8 cellular contexts compared by ENCODE assay signal in the genomic region with DNA sequence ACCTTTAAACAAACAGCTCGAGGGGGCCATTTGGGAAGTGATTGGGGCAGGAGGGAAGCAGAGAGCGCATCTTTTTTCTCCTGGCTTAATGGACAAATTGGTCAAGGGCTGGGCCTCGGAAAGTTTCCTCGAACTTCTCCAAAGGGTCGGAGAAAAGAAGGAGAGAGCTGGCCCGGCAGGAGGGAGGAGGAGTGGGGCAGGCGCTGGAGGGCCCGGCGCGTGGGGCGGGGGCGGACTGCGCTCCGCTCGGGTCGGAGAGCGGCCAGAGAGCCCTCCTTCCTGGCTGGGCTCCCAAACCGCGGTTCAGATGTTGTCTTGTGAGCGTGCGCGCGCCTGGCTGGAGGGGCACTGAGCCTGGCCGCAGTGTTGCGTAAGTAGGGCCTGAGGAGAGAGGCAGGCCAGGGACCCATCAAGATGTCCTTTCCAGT. TPM values are rescaled to one million over a fixed set of nuclear protein-coding genes. Genes with fewer than 3 reads are reported as not detected.
DNase-seq lines count a peak whose midpoint lies in the region; ATAC-seq and TF ChIP-seq lines count a peak whose summit lies in the region.

No MANE protein-coding gene starts in this region.

- no peaks in the 10 kb centered on the region for H3K9me3 Mint-ChIP-seq in activated naive CD8-positive, alpha-beta T cell treated with anti-CD3 and anti-CD28 coated beads for 36 hours

- ATAC-seq in gastrocnemius medialis (peak; percentile 44 to 45), GM18870 (IDR thresholded peaks at IDR 0.05; ENCODE audit: unreplicated experiment) (no peak)

- POLR2A ChIA-PET in HEK293 (lab: Yijun Ruan, JAX) = interaction anchor here (0.7 to 1.3 kb wide), 3 partner anchors 11 to 30 kb away, joined by 3 read pairs; no protein-coding TSS in a partner anchor

- no peak overlapping the region for H3K4me3 Mint-ChIP-seq in activated naive CD8-positive, alpha-beta T cell treated with anti-CD3 and anti-CD28 coated beads for 36 hours

- H3K36me3 ChIP-seq in HEK293 (ENCODE audit: control insufficient read depth in 2 of 2, insufficient read depth in 1 of 2, low read length in 2 of 2) (peaks cover 0 to 30% of the 10 kb centered on the region in 2 experiments; a peak in 1 of 3 replicates), iPS-20b (ENCODE audit: insufficient read depth, low read depth, low read length) (peaks cover 26% of the 10 kb centered on the region; the same call in 1 of the 2 replicates), gastrocnemius medialis (no peaks in the 10 kb centered on the region)

- DNase-seq in brain pericyte (ENCODE audit: low read depth, low spot score) (peak; percentile 63), gastrocnemius medialis (peak; percentile 58 to 79), activated gamma-delta T cell treated with Interleukin-2 at 50 U/mL for 16 hours (no peak), LoVo (ENCODE audit: low spot score) (no peak)
- DNase-seq in activated naive CD8-positive, alpha-beta T cell treated with anti-CD3 and anti-CD28 coated beads for 36 hours = no peak

- in situ Hi-C loops in gastrocnemius medialis (cut with MboI; ENCODE audit: low sequenced_read_pairs in 4 of 4) = no loop called here

- no peak for TF ChIP-seq CTCF in HEK293 (tag by site-specific recombination; IDR thresholded peaks at IDR 0.05)
- no peak for TF ChIP-seq CTCF in gastrocnemius medialis (IDR thresholded peaks at IDR 0.05 in 4 of 5, conservative IDR thresholded peaks at IDR 0.05 in 1 of 5)

- no peak overlapping the region for H3K27ac Mint-ChIP-seq in activated naive CD8-positive, alpha-beta T cell treated with anti-CD3 and anti-CD28 coated beads for 36 hours

- H3K4me3 ChIP-seq in HEK293 (ENCODE audit: low read depth, low read length) = peak overlapping the region; percentile 30
- peak overlapping the region; percentile 86 for H3K4me3 ChIP-seq in iPS-20b (ENCODE audit: low read length)
- peak overlapping the region; percentile 47 to 60 (median 54) for H3K4me3 ChIP-seq in gastrocnemius medialis

- H3K9me3 ChIP-seq in HEK293 (ENCODE audit: control insufficient read depth, insufficient read depth, low read depth, low read length) (no peaks in the 10 kb centered on the region), iPS-20b (ENCODE audit: insufficient read depth, low read depth, low read length) (no peaks in the 10 kb centered on the region), gastrocnemius medialis (no peaks in the 10 kb centered on the region)

- peak; percentile 18 to 61 for TF ChIP-seq POLR2A in gastrocnemius medialis (IDR thresholded peaks at IDR 0.05)

- intact Hi-C loops in gastrocnemius medialis (cut with DNase I; ENCODE audit: low total_unique reads) = no loop called here

- H3K9ac ChIP-seq in iPS-20b (ENCODE audit: low read depth, low read length) = peak overlapping the region; percentile 78; the same call in 1 of the 2 replicates

- CTCF ChIA-PET in HEK293 (lab: Yijun Ruan, JAX) = interaction anchor here (0.5 to 1.8 kb wide), 6 partner anchors 10 to 230 kb away, joined by 3 to 5 read pairs (median 4); no protein-coding TSS in a partner anchor

- peaks cover 5% of the 10 kb centered on the region; the same call in 1 of the 2 replicates for H3K4me1 ChIP-seq in HEK293 (ENCODE audit: control insufficient read depth, insufficient read depth, low read length)
- peaks cover 17% of the 10 kb centered on the region; the same call in 1 of the 2 replicates for H3K4me1 ChIP-seq in iPS-20b (ENCODE audit: insufficient read depth, low read length)
- peaks cover 0 to 4% of the 10 kb centered on the region in 2 donors for H3K4me1 ChIP-seq in gastrocnemius medialis

- H3K27me3 ChIP-seq in iPS-20b (ENCODE audit: insufficient read depth, low read length) (peaks cover 58% of the 10 kb centered on the region), gastrocnemius medialis (peaks cover 12 to 26% (median 14%) of the 10 kb centered on the region in 3 donors)

- H3K27me3 Mint-ChIP-seq in activated naive CD8-positive, alpha-beta T cell treated with anti-CD3 and anti-CD28 coated beads for 36 hours = peaks cover 41% of the 10 kb centered on the region

- H3K27ac ChIP-seq in HEK293 (ENCODE audit: extremely low read depth, low read depth, low read length) (no peak overlapping the region), iPS-20b (ENCODE audit: low read length) (no peak overlapping the region), gastrocnemius medialis (peak overlapping the region; percentile 72 to 80 (median 74))

- no peaks in the 10 kb centered on the region for H3K4me1 Mint-ChIP-seq in activated naive CD8-positive, alpha-beta T cell treated with anti-CD3 and anti-CD28 coated beads for 36 hours

- no peaks in the 10 kb centered on the region for H3K36me3 Mint-ChIP-seq in activated naive CD8-positive, alpha-beta T cell treated with anti-CD3 and anti-CD28 coated beads for 36 hours

TF ChIP-seq in HEK293, 187 proteins besides CTCF, POLR2A, EP300 and RAD21:
- TF ChIP-seq ZFHX2 (tag by site-specific recombination; conservative IDR thresholded peaks at IDR 0.05) = peak; percentile 44
- peak; percentile 33 for TF ChIP-seq ZBTB26 (tag by site-specific recombination; optimal IDR thresholded peaks at IDR 0.05)
- no peak for TF ChIP-seq ZNF202 (tag by site-specific recombination; IDR thresholded peaks at IDR 0.05; ENCODE audit: borderline replicate concordance)
- TF ChIP-seq GLIS2 (tag by site-specific recombination; IDR thresholded peaks at IDR 0.05) = peak; percentile 69
- TF ChIP-seq SP2 (tag by site-specific recombination; IDR thresholded peaks at IDR 0.05) = peak; percentile 24; the same call in 1 of the 2 replicates
- TF ChIP-seq, protein P1, sequence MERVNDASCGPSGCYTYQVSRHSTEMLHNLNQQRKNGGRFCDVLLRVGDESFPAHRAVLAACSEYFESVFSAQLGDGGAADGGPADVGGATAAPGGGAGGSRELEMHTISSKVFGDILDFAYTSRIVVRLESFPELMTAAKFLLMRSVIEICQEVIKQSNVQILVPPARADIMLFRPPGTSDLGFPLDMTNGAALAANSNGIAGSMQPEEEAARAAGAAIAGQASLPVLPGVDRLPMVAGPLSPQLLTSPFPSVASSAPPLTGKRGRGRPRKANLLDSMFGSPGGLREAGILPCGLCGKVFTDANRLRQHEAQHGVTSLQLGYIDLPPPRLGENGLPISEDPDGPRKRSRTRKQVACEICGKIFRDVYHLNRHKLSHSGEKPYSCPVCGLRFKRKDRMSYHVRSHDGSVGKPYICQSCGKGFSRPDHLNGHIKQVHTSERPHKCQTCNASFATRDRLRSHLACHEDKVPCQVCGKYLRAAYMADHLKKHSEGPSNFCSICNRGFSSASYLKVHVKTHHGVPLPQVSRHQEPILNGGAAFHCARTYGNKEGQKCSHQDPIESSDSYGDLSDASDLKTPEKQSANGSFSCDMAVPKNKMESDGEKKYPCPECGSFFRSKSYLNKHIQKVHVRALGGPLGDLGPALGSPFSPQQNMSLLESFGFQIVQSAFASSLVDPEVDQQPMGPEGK (tag by site-specific recombination; IDR thresholded peaks at IDR 0.05) = peak; percentile 50; the same call in 1 of the 2 replicates
- TF ChIP-seq YY1 (tag by site-specific recombination; IDR thresholded peaks at IDR 0.05) = no peak
- TF ChIP-seq ZNF692 (tag by site-specific recombination; IDR thresholded peaks at IDR 0.05) = 0 out of 2 replicates have a peak, but pooled peaks have one; percentile 24
- no peak for TF ChIP-seq ZNF558 (tag by site-specific recombination; IDR thresholded peaks at IDR 0.05)
- 0 out of 2 replicates have a peak, but pooled peaks have one; percentile 14 for TF ChIP-seq SP7 (tag by site-specific recombination; IDR thresholded peaks at IDR 0.05)
- 0 out of 2 replicates have a peak, but pooled peaks have one; percentile 19 for TF ChIP-seq EGR2 (tag by site-specific recombination; IDR thresholded peaks at IDR 0.05; ENCODE audit: low read depth)

RNA-seq across cellular contexts. Expression of gene MMP2, which starts 1.2 kb away (rescaled TPM):
- 100 to 1,000 TPM in 1 of 4 donors, 10 to 100 TPM in 3; 26.6 to 119 (median 55.6) TPM for total RNA-seq in gastrocnemius medialis
- total RNA-seq in activated naive CD8-positive, alpha-beta T cell treated with anti-CD3 and anti-CD28 coated beads for 36 hours = not detected

RNA-seq across cellular contexts. Expression of gene LPCAT2, which starts 28.6 kb away (rescaled TPM):
- 1 to 10 TPM; 1.2 to 6.7 (median 4.7) TPM for total RNA-seq in gastrocnemius medialis
- total RNA-seq in activated naive CD8-positive, alpha-beta T cell treated with anti-CD3 and anti-CD28 coated beads for 36 hours = under 1 TPM; 0.08 to 0.29 TPM

Comparison
In these comparisons a context has a peak if more than half of its experiments do, and no peak if none do; other contexts are left out.
1. H3K27ac ChIP-seq: peak in gastrocnemius medialis (4 of 4); none in HEK293 (single experiment) and iPS-20b (single experiment).
2. H3K4me3 ChIP-seq: peak in every context shown above with its lines; median percentile 86 in iPS-20b; 54 in gastrocnemius medialis; 30 in HEK293.
3. DNase-seq: peak in brain pericyte (single experiment) and gastrocnemius medialis (2 of 2); none in activated gamma-delta T cell treated with Interleukin-2 at 50 U/mL for 16 hours (single experiment), activated naive CD8-positive, alpha-beta T cell treated with anti-CD3 and anti-CD28 coated beads for 36 hours (single experiment) and LoVo (single experiment).
4. RNA of gene MMP2, which starts 1.2 kb away (total RNA-seq): 26.6 to 119 TPM in gastrocnemius medialis; not detected in activated naive CD8-positive, alpha-beta T cell treated with anti-CD3 and anti-CD28 coated beads for 36 hours; every median in the first group is over 10 times any median in the second.